In genomic region chr2:180980943-180981898, GRCh38 we compare ENCODE assay signal across 8 cellular contexts. TPM values are rescaled to one million over a fixed set of nuclear protein-coding genes. Genes with fewer than 3 reads are reported as not detected.
DNase-seq lines count a peak whose midpoint lies in the region; ATAC-seq and TF ChIP-seq lines count a peak whose summit lies in the region.

No MANE protein-coding gene starts in this region.

- DNase-seq in BJ (ENCODE audit: low read depth) (no peak), GM19238 (ENCODE audit: insufficient read length, low spot score) (peak; percentile 15), M059J (ENCODE audit: low read depth) (peak; percentile 35), epithelial cell of proximal tubule (ENCODE audit: low read depth) (no peak)
- peak; percentile 20 to 34 for DNase-seq in activated CD4-positive, alpha-beta T cell treated with anti-CD3 and anti-CD28 coated beads, Interleukin-2, amount 50 U/mL, for 48 hours

- CTCF ChIA-PET in BJ (lab: Yijun Ruan, JAX), result interaction anchor here (0.7 to 4.4 kb wide), 15 partner anchors 11 to 857 kb away, joined by 3 to 23 read pairs (median 3); no protein-coding TSS in a partner anchor

- no peak for TF ChIP-seq CTCF in BJ (IDR thresholded peaks at IDR 0.05; ENCODE audit: insufficient read depth, low read depth, low read length)
- TF ChIP-seq CTCF in epithelial cell of proximal tubule (conservative IDR thresholded peaks at IDR 0.05; ENCODE audit: low read depth, low read length), result no peak

- H3K36me3 ChIP-seq in BJ (ENCODE audit: control insufficient read depth, insufficient read depth, low read length), result no peaks in the 10 kb centered on the region
- H3K36me3 ChIP-seq in mucosa of rectum (ENCODE audit: control insufficient read depth in 2 of 2, insufficient read depth in 2 of 2, low read length in 2 of 2), result no peaks in the 10 kb centered on the region

- H3K4me1 ChIP-seq in mucosa of rectum (ENCODE audit: control insufficient read depth in 2 of 2, insufficient read depth in 2 of 2, low read length in 2 of 2), result peaks cover 8 to 11% of the 10 kb centered on the region in 2 donors

- no peak for ATAC-seq in GM21619 (IDR thresholded peaks at IDR 0.05; ENCODE audit: unreplicated experiment)

- POLR2A ChIA-PET in BJ (lab: Charles Lee), result interaction anchor here (0.6 kb wide), 1 partner anchor 442 kb away, joined by 7 read pairs; no protein-coding TSS in a partner anchor

- H3K4me3 ChIP-seq in BJ (ENCODE audit: low read depth, low read length) (peak overlapping the region; percentile 76), epithelial cell of proximal tubule (ENCODE audit: low read depth, low read length) (peak overlapping the region; percentile 76), mucosa of rectum (ENCODE audit: low read length in 2 of 2) (peak overlapping the region; percentile 76 to 95)

- H3K27me3 ChIP-seq in BJ (ENCODE audit: control insufficient read depth, insufficient read depth, low read length) (no peaks in the 10 kb centered on the region), mucosa of rectum (ENCODE audit: control insufficient read depth in 2 of 2, insufficient read depth in 2 of 2, low read length in 2 of 2) (no peaks in the 10 kb centered on the region)

- peak overlapping the region; percentile 48 to 84 for H3K9ac ChIP-seq in mucosa of rectum (ENCODE audit: low read depth in 1 of 2, low read length in 2 of 2)

- no peaks in the 10 kb centered on the region for H3K9me3 ChIP-seq in mucosa of rectum (ENCODE audit: control insufficient read depth in 2 of 2, low read length in 2 of 2)

- peak overlapping the region; percentile 70 to 73 for H3K27ac ChIP-seq in mucosa of rectum (ENCODE audit: low read depth in 2 of 2, low read length in 2 of 2)
- H3K27ac ChIP-seq in temporal lobe (ENCODE audit: low read depth, low read length), result peak overlapping the region; percentile 89

RNA-seq across cellular contexts. Expression of gene UBE2E3, which starts 0.8 kb away (rescaled TPM):
- 58.8 and 105 TPM in 2 replicates for polyA plus RNA-seq in BJ (2011; rRNA removed)
- polyA minus RNA-seq in BJ (2011; rRNA and poly(A)+ RNA removed), result 21.6 and 31.9 TPM in 2 replicates
- 146 and 230 TPM in 2 replicates for total RNA-seq in M059J (2014; rRNA removed; shearing (Covaris generic))
- total RNA-seq in epithelial cell of proximal tubule, result 70.1 and 111 TPM in 2 replicates
- total RNA-seq in temporal lobe, result 252 TPM

Comparison
In these comparisons a context has a peak if more than half of its experiments do, and no peak if none do; other contexts are left out.
1. DNase-seq: peak in GM19238 (single experiment), M059J (single experiment) and activated CD4-positive, alpha-beta T cell treated with anti-CD3 and anti-CD28 coated beads, Interleukin-2, amount 50 U/mL, for 48 hours (2 of 2); none in BJ (single experiment) and epithelial cell of proximal tubule (single experiment).
2. Peak in every context shown above with its lines, with median percentiles within 50 percentile points of each other: H3K4me3 ChIP-seq.